ENCODE assay signal across 25 cellular contexts in genomic region chr1:47418122-47418521, GRCh38. TPM values are rescaled to one million over a fixed set of nuclear protein-coding genes. Genes with fewer than 3 reads are reported as not detected.
DNase-seq lines count a peak whose midpoint lies in the region; ATAC-seq and TF ChIP-seq lines count a peak whose summit lies in the region.
"Had no signal": no experiment of that assay in that cellular context is flagged by ENCODE, and none has a peak within 500 bp of the region (broad histone marks: within the 10 kb centered on the region; RNA-seq: fewer than 3 reads in every experiment).

No MANE protein-coding gene starts in this region.

- peaks cover 58% of the 10 kb centered on the region for H3K27me3 Mint-ChIP-seq in T-helper 17 cell
- H3K27me3 Mint-ChIP-seq in brain = peaks cover 93% of the 10 kb centered on the region
- peaks cover 46 to 77% (median 54%) of the 10 kb centered on the region in 5 donors for H3K27me3 Mint-ChIP-seq in naive thymus-derived CD4-positive, alpha-beta T cell

- no peaks in the 10 kb centered on the region for H3K4me1 ChIP-seq in naive thymus-derived CD4-positive, alpha-beta T cell (ENCODE audit: control insufficient read depth in 2 of 2, insufficient read depth in 2 of 2, low read length in 2 of 2)
- H3K4me1 ChIP-seq in osteoblast (ENCODE audit: insufficient read depth, low read length) (no peaks in the 10 kb centered on the region), gastroesophageal sphincter (peaks cover 0 to 13% (median 0%) of the 10 kb centered on the region in 3 donors)
- H3K4me1 ChIP-seq: BLaER1, Caco-2 had no signal

- TF ChIP-seq CTCF in brain (conservative IDR thresholded peaks at IDR 0.05) (no peak), osteoblast (IDR thresholded peaks at IDR 0.05; ENCODE audit: extremely low read depth, low read depth, low read length) (no peak), gastroesophageal sphincter (IDR thresholded peaks at IDR 0.05) (no peak)

- no peak overlapping the region for H3K27ac ChIP-seq in naive thymus-derived CD4-positive, alpha-beta T cell (ENCODE audit: low read depth, low read length)
- H3K27ac ChIP-seq in osteoblast (ENCODE audit: low read depth, low read length) (no peak overlapping the region), gastroesophageal sphincter (no peak overlapping the region)
- H3K27ac ChIP-seq: BLaER1, GM23248, SJSA1 had no signal

- no peak overlapping the region for H3K4me3 ChIP-seq in naive thymus-derived CD4-positive, alpha-beta T cell (ENCODE audit: low read length)
- H3K4me3 ChIP-seq in osteoblast (ENCODE audit: insufficient read depth, low read length) = no peak overlapping the region
- H3K4me3 ChIP-seq in gastroesophageal sphincter = no peak overlapping the region
- H3K4me3 ChIP-seq: BLaER1, GM23248, SJSA1 had no signal

- H3K27me3 ChIP-seq in naive thymus-derived CD4-positive, alpha-beta T cell (ENCODE audit: control insufficient read depth in 2 of 2, insufficient read depth in 2 of 2, low read length in 2 of 2) = no peaks in the 10 kb centered on the region
- H3K27me3 ChIP-seq in osteoblast (ENCODE audit: insufficient read depth, low read length) (peaks cover 36% of the 10 kb centered on the region), gastroesophageal sphincter (peaks cover 80% of the 10 kb centered on the region)
- H3K27me3 ChIP-seq: SJSA1 had no signal

- CTCF ChIA-PET in naive thymus-derived CD4-positive, alpha-beta T cell (lab: Charles Lee) = no interaction called here

- H3K79me2 ChIP-seq in osteoblast (ENCODE audit: insufficient read depth, low read length) = no peaks in the 10 kb centered on the region

- no peak for DNase-seq in T-helper 17 cell
- DNase-seq in naive thymus-derived CD4-positive, alpha-beta T cell = no peak
- DNase-seq in osteoblast (ENCODE audit: insufficient read length, low spot score, missing footprints) = peak; percentile 75
- no peak for DNase-seq in NCI-H2081 (lab: John Stamatoyannopoulos, UW)
- no peak for DNase-seq in RPMI8226
- DNase-seq: Caco-2; CD4-positive, alpha-beta T cell; DMS 273 treated with DMSO at 0.1 percent for 48 hours; DMS79 treated with DMSO at 0.1 percent for 48 hours; GM23248; HCEC 1CT; Karpas-422; NCI-H1417; NCI-H1694 treated with DMSO at 0.1 percent for 48 hours; NCI-H446 treated with DMSO at 0.1 percent for 48 hours; NCI-H526 treated with DMSO at 0.1 percent for 48 hours; OCI-M1 had no signal

- no peaks in the 10 kb centered on the region for H3K36me3 ChIP-seq in naive thymus-derived CD4-positive, alpha-beta T cell (ENCODE audit: control insufficient read depth in 2 of 3, insufficient read depth in 3 of 3, low read length in 3 of 3)
- H3K36me3 ChIP-seq in osteoblast (ENCODE audit: insufficient read depth, low read length) (no peaks in the 10 kb centered on the region), gastroesophageal sphincter (no peaks in the 10 kb centered on the region)
- H3K36me3 ChIP-seq: BLaER1 had no signal

- peaks cover 10% of the 10 kb centered on the region for H3K4me1 Mint-ChIP-seq in T-helper 17 cell
- no peaks in the 10 kb centered on the region for H3K4me1 Mint-ChIP-seq in brain
- peaks cover 0 to 13% (median 6%) of the 10 kb centered on the region in 7 donors for H3K4me1 Mint-ChIP-seq in naive thymus-derived CD4-positive, alpha-beta T cell
- H3K4me1 Mint-ChIP-seq: IgD-negative memory B cell had no signal

- ATAC-seq in T-helper 17 cell = no peak
- ATAC-seq in naive thymus-derived CD4-positive, alpha-beta T cell = no peak
- ATAC-seq in HG03442 (IDR thresholded peaks at IDR 0.05; ENCODE audit: unreplicated experiment) = no peak
- ATAC-seq in gastroesophageal sphincter = no peak
- ATAC-seq: Right ventricle myocardium inferior had no signal

- H3K4me3 Mint-ChIP-seq in T-helper 17 cell (peak overlapping the region; percentile 87), brain (peak overlapping the region in 3 of 5 experiments; percentile 12 to 70 (median 39))
- H3K4me3 Mint-ChIP-seq in naive thymus-derived CD4-positive, alpha-beta T cell = peak overlapping the region in 8 of 10 donors; percentile 12 to 78 (median 38)
- H3K4me3 Mint-ChIP-seq: CD4-positive, alpha-beta T cell had no signal

- intact Hi-C loops in naive thymus-derived CD4-positive, alpha-beta T cell (cut with micrococcal nuclease) = no loop called here

- no peaks in the 10 kb centered on the region for H4K20me1 ChIP-seq in osteoblast (ENCODE audit: insufficient read depth, low read length)
- H4K20me1 ChIP-seq: BLaER1 had no signal

- H3K4me2 ChIP-seq in osteoblast (ENCODE audit: insufficient read depth, low read length) = no peak overlapping the region
- H3K4me2 ChIP-seq: BLaER1 had no signal

- peaks cover 11% of the 10 kb centered on the region for H3K36me3 Mint-ChIP-seq in T-helper 17 cell (ENCODE audit: low read depth)
- no peaks in the 10 kb centered on the region for H3K36me3 Mint-ChIP-seq in brain
- no peaks in the 10 kb centered on the region for H3K36me3 Mint-ChIP-seq in naive thymus-derived CD4-positive, alpha-beta T cell
- H3K36me3 Mint-ChIP-seq: IgD-negative memory B cell had no signal

- no peak overlapping the region for H2AFZ ChIP-seq in osteoblast (ENCODE audit: low read length)
- H2AFZ ChIP-seq: GM23248 had no signal

- peaks cover 0 to 6% (median 0%) of the 10 kb centered on the region in 5 experiments for H3K9me3 Mint-ChIP-seq in brain
- H3K9me3 Mint-ChIP-seq in naive thymus-derived CD4-positive, alpha-beta T cell = peaks cover 0 to 1% (median 0%) of the 10 kb centered on the region in 11 donors
- H3K9me3 Mint-ChIP-seq: CD4-positive, alpha-beta T cell; IgD-negative memory B cell had no signal

- no peak for TF ChIP-seq POLR2A in gastroesophageal sphincter (IDR thresholded peaks at IDR 0.05)

- TF ChIP-seq EP300 in gastroesophageal sphincter (IDR thresholded peaks at IDR 0.05) = no peak

- H3K9me3 ChIP-seq in T-helper 17 cell (ENCODE audit: control insufficient read depth, low read length, poor library complexity, severe bottlenecking) = no peaks in the 10 kb centered on the region
- H3K9me3 ChIP-seq in naive thymus-derived CD4-positive, alpha-beta T cell (ENCODE audit: control insufficient read depth in 2 of 3, low read length in 3 of 3) = no peaks in the 10 kb centered on the region
- no peaks in the 10 kb centered on the region for H3K9me3 ChIP-seq in osteoblast (ENCODE audit: low read depth, low read length)
- H3K9me3 ChIP-seq in gastroesophageal sphincter = no peaks in the 10 kb centered on the region
- H3K9me3 ChIP-seq: Caco-2, SJSA1 had no signal

- POLR2A ChIA-PET in naive thymus-derived CD4-positive, alpha-beta T cell (lab: Charles Lee) = no interaction called here

- no peak overlapping the region for H3K27ac Mint-ChIP-seq in T-helper 17 cell
- no peak overlapping the region for H3K27ac Mint-ChIP-seq in brain
- no peak overlapping the region for H3K27ac Mint-ChIP-seq in naive thymus-derived CD4-positive, alpha-beta T cell
- H3K27ac Mint-ChIP-seq: CD4-positive, alpha-beta T cell had no signal

- 85% methylated on average over 2 of the region's 2 CpGs; no CpG with 5 or more reads in 1 of the 2 donors for WGBS in gastroesophageal sphincter (ENCODE audit: low coverage in 1 of 2), 2 donors

RNA-seq across cellular contexts. Expression of gene FOXE3, which starts 2.0 kb away (rescaled TPM):
- total RNA-seq in T-helper 17 cell (not detected), osteoblast (not detected in 2 replicates), gastroesophageal sphincter (not detected)
- polyA plus RNA-seq in brain (ENCODE audit: insufficient read depth, low read depth, low replicate concordance) = 0.95 TPM
- not detected for total RNA-seq in naive thymus-derived CD4-positive, alpha-beta T cell
- not detected for polyA plus RNA-seq in naive thymus-derived CD4-positive, alpha-beta T cell
- total RNA-seq: Caco-2; CD4-positive, alpha-beta T cell; GM23248; M059J; Right ventricle myocardium inferior; SJSA1 had no signal
- polyA plus RNA-seq: GM23248, IgD-negative memory B cell had no signal

RNA-seq across cellular contexts. Expression of gene FOXD2, which starts 19.7 kb away (rescaled TPM):
- under 1 TPM; 0.37 to 0.44 TPM for total RNA-seq in T-helper 17 cell
- polyA plus RNA-seq in brain (ENCODE audit: insufficient read depth, low read depth, low replicate concordance) = 0.49 TPM
- total RNA-seq in naive thymus-derived CD4-positive, alpha-beta T cell = under 1 TPM; 0.16 to 0.59 (median 0.24) TPM
- under 1 TPM; 0.05 TPM for polyA plus RNA-seq in naive thymus-derived CD4-positive, alpha-beta T cell
- total RNA-seq in osteoblast = 0.59 and 0.72 TPM in 2 replicates
- total RNA-seq in gastroesophageal sphincter = under 1 TPM; 0.04 to 0.81 (median 0.57) TPM
